14 cellular contexts compared by ENCODE assay signal in genomic region chr6:4401408-4402367, GRCh38.
A peak's percentile ranks its signal among the peaks of the same experiment; 100 is the strongest.
DNase-seq lines count a peak whose midpoint lies in the region; ATAC-seq and TF ChIP-seq lines count a peak whose summit lies in the region.
"Had no signal": no experiment of that assay in that cellular context is flagged by ENCODE, and none has a peak within 500 bp of the region (broad histone marks: within the 10 kb centered on the region; RNA-seq: fewer than 3 reads in every experiment).

No MANE protein-coding gene starts in this region.

- no peaks in the 10 kb centered on the region for H3K36me3 ChIP-seq in mucosa of descending colon (ENCODE audit: low read depth)
- H3K36me3 ChIP-seq: spleen, suprapubic skin had no signal

- H3K9me3 ChIP-seq in mucosa of descending colon = no peaks in the 10 kb centered on the region
- H3K9me3 ChIP-seq: suprapubic skin had no signal

- H3K4me1 ChIP-seq in mucosa of descending colon (ENCODE audit: low read depth) = no peaks in the 10 kb centered on the region

- TF ChIP-seq CTCF in mucosa of descending colon (IDR thresholded peaks at IDR 0.05) = no peak

- intact Hi-C loops in Right ventricle myocardium inferior (cut with DNase I) = loop anchor here (2.0 kb wide), 2 partner anchors 31 to 43 kb away; no protein-coding TSS in a partner anchor
- intact Hi-C loops in cardiac septum (cut with DNase I) = loop anchor here (2.0 to 5.0 kb wide), 2 partner anchors 31 to 44 kb away; no protein-coding TSS in a partner anchor
- intact Hi-C loops in mucosa of descending colon (cut with DNase I, micrococcal nuclease) = no loop called here

- DNase-seq in Right ventricle myocardium inferior (ENCODE audit: missing footprints) = peak; percentile 69
- no peak for DNase-seq in cardiac septum (ENCODE audit: low spot score)
- peak in 1 of 3 donors; percentile 27 for DNase-seq in mucosa of descending colon
- DNase-seq in SW 1271 (lab: John Stamatoyannopoulos, UW) = no peak
- no peak for DNase-seq in KG1 (lab: John Stamatoyannopoulos, UW)
- DNase-seq: NCI-H1092, spleen had no signal

- ATAC-seq in Right ventricle myocardium inferior (peak; percentile 6), esophagus mucosa (peak; percentile 68), mucosa of descending colon (peak; percentile 17), HG02623 (IDR thresholded peaks at IDR 0.05; ENCODE audit: unreplicated experiment) (no peak), HG02642 (IDR thresholded peaks at IDR 0.05; ENCODE audit: poor library complexity, unreplicated experiment) (no peak)
- ATAC-seq: activated CD4-positive, CD25-positive, alpha-beta regulatory T cell treated with anti-CD3 and anti-CD28 coated beads, Interleukin-2, amount 50 U/mL, for 24 hours; natural killer cell treated with Interleukin-12 subunit alpha and Interleukin-12 subunit beta and Interleukin-15 and Interleukin-18, amount 100 ng/mL, for 72 hours had no signal

- no peak overlapping the region for H3K4me3 ChIP-seq in mucosa of descending colon
- H3K4me3 ChIP-seq: dorsolateral prefrontal cortex, spleen, suprapubic skin had no signal

Comparison
In these comparisons a context has a peak if more than half of its experiments do, and no peak if none do; other contexts are left out.
1. ATAC-seq: peak in Right ventricle myocardium inferior (single experiment), esophagus mucosa (single experiment) and mucosa of descending colon (single experiment); none in HG02623 (single experiment) and HG02642 (single experiment).
2. intact Hi-C loops: an anchor here in Right ventricle myocardium inferior (2.0 kb wide) and cardiac septum (2.0 to 5.0 kb wide); none called in mucosa of descending colon.